Comparison of ENCODE assay signal across 9 cellular contexts in genomic region chr18:79576686-79577351, GRCh38.
DNase-seq lines count a peak whose midpoint lies in the region; FAIRE-seq and TF ChIP-seq lines count a peak whose summit lies in the region.
"Had no signal": no experiment of that assay in that cellular context is flagged by ENCODE, and none has a peak within 500 bp of the region (broad histone marks: within the 10 kb centered on the region; RNA-seq: fewer than 3 reads in every experiment).

No MANE protein-coding gene starts in this region.

- peaks cover 0 to 10% of the 10 kb centered on the region in 2 donors for H3K9me3 ChIP-seq in kidney (ENCODE audit: control insufficient read depth in 1 of 2, low read length in 2 of 2)

- H3K4me1 ChIP-seq in kidney (ENCODE audit: control insufficient read depth in 1 of 2, insufficient read depth in 1 of 2, low read depth in 1 of 2, low read length in 2 of 2) = peaks cover 0 to 3% of the 10 kb centered on the region in 2 donors

- H3K4me3 ChIP-seq in cardiac fibroblast (replicated peaks in 1 of 2; ENCODE audit: low read depth in 2 of 2, low read length in 2 of 2) (no peak overlapping the region), kidney (ENCODE audit: low read length in 2 of 2) (no peak overlapping the region)

- no peak for FAIRE-seq in kidney (lab: Jason Lieb, UNC)
- no peak for FAIRE-seq in HTR-8/SVneo (lab: Jason Lieb, UNC)
- FAIRE-seq: endothelial cell of umbilical vein had no signal

- H3K27ac ChIP-seq in kidney (ENCODE audit: low read depth in 2 of 2, low read length in 2 of 2) (no peak overlapping the region), substantia nigra (ENCODE audit: low read depth, low read length, poor library complexity, severe bottlenecking) (no peak overlapping the region)

- no peak overlapping the region for H3K9ac ChIP-seq in kidney (ENCODE audit: low read length in 2 of 2)

- H3K36me3 ChIP-seq in kidney (ENCODE audit: control insufficient read depth in 1 of 2, insufficient read depth in 2 of 2, low read length in 2 of 2) = no peaks in the 10 kb centered on the region

- intact Hi-C loops in kidney (cut with DNase I) = no loop called here

- TF ChIP-seq CTCF in cardiac fibroblast (IDR thresholded peaks at IDR 0.05; ENCODE audit: low read depth, low read length) (no peak), kidney (IDR thresholded peaks at IDR 0.05; ENCODE audit: borderline replicate concordance, extremely low read depth, insufficient read depth) (no peak)

- TF ChIP-seq POLR2A in erythroblast (IDR thresholded peaks at IDR 0.05; ENCODE audit: low read length) = no peak

- DNase-seq in NCI-H2029 treated with DMSO at 0.1 percent for 48 hours (lab: John Stamatoyannopoulos, UW) (peak; percentile 10), cardiac fibroblast (ENCODE audit: low read depth in 2 of 2) (peak; percentile 37 to 84), kidney (peak; percentile 87), substantia nigra (lab: John Stamatoyannopoulos, UW) (peak; percentile 39 to 95 (median 81)), erythroblast (lab: John Stamatoyannopoulos, UW) (no peak), HTR-8/SVneo (ENCODE audit: insufficient read length, low spot score) (no peak)
- DNase-seq in activated CD4-positive, alpha-beta T cell treated with anti-CD3 and anti-CD28 coated beads, Interleukin-2, amount 50 U/mL, for 48 hours = no peak
- DNase-seq: MM.1S had no signal

Comparison
In these comparisons a context has a peak if more than half of its experiments do, and no peak if none do; other contexts are left out.
1. DNase-seq: peak in NCI-H2029 treated with DMSO at 0.1 percent for 48 hours (single experiment), cardiac fibroblast (2 of 2), kidney (single experiment) and substantia nigra (49 of 49); none in activated CD4-positive, alpha-beta T cell treated with anti-CD3 and anti-CD28 coated beads, Interleukin-2, amount 50 U/mL, for 48 hours (0 of 2), erythroblast (0 of 2) and HTR-8/SVneo (single experiment).